ENCODE assay signal across 10 cellular contexts in the genomic region with DNA sequence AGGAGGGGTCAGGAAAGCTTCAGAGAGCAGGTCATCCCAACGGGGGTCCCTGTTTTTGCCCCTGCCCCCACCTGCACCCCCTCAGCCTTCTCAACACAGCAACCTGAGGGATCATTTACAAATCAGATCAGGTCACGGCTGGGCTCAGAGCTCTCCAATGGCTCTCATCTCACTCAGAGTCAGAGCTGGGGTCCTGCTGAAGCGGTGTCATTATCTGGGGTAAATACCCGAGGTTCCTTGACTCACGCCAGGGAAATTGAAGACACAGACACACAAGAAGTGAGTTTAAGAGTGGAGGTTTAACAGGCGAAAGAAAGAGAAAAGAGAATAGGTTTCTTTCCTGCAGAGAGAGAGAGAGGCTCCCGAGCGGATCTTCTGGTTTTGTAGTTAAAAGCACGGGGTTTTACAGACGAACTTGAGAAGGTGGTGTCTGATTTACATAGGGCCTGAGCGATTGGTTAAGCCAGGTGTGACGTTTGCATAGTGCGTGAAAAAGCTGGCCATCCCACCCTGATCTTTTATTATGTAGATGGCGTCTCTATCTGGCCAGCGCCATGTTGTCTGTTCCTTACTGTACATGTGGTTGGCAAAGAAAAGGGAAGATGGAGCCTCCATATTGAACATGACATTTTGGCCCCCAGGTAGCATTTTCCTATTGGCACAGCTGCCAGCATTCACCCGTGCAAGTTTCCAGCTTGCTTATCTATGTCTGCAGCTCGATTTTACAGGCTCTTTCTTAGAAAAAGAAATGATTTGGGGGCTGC. TPM values are rescaled to one million over a fixed set of nuclear protein-coding genes. Genes with fewer than 3 reads are reported as not detected.
DNase-seq lines count a peak whose midpoint lies in the region; ATAC-seq and TF ChIP-seq lines count a peak whose summit lies in the region.
"Had no signal": no experiment of that assay in that cellular context is flagged by ENCODE, and none has a peak within 500 bp of the region (broad histone marks: within the 10 kb centered on the region; RNA-seq: fewer than 3 reads in every experiment).

No MANE protein-coding gene starts in this region.

- TF ChIP-seq CTCF in activated B cell treated with CpG ODN at 0.5 μM for 24 hours (IDR thresholded peaks at IDR 0.05) (no peak), GM10248 (IDR thresholded peaks at IDR 0.05; ENCODE audit: control extremely low read depth, extremely low read depth, low read depth, missing control alignments) (no peak)

- H3K4me3 ChIP-seq in iPS-18c (ENCODE audit: insufficient read depth, low read depth, low read length), result peak overlapping the region; percentile 51; the same call in 1 of the 2 replicates

- no peak for ATAC-seq in activated B cell treated with CpG ODN at 0.5 μM for 24 hours (ENCODE audit: low read depth)
- ATAC-seq: left lobe of liver had no signal

- TF ChIP-seq POLR2A in erythroblast (IDR thresholded peaks at IDR 0.05; ENCODE audit: low read length), result no peak

- intact Hi-C loops in activated B cell treated with CpG ODN at 0.5 μM for 24 hours (cut with micrococcal nuclease), result loop anchor here (5.0 kb wide), 1 partner anchor 547 kb away; the partner anchor contains the start of gene LYRM9

- H3K4me1 Mint-ChIP-seq in activated B cell treated with CpG ODN at 0.5 μM for 24 hours, result peaks cover 26% of the 10 kb centered on the region

- H3K36me3 Mint-ChIP-seq in activated B cell treated with CpG ODN at 0.5 μM for 24 hours (ENCODE audit: low read depth), result no peaks in the 10 kb centered on the region

- H3K27ac Mint-ChIP-seq in activated B cell treated with CpG ODN at 0.5 μM for 24 hours, result peak overlapping the region; percentile 41

- POLR2A ChIA-PET in activated B cell treated with CpG ODN at 0.5 μM for 24 hours (lab: Charles Lee), result no interaction called here
- POLR2A ChIA-PET in GM10248 (lab: Yijun Ruan, JAX), result no interaction called here

- H3K9me3 Mint-ChIP-seq in activated B cell treated with CpG ODN at 0.5 μM for 24 hours, result no peaks in the 10 kb centered on the region

- CTCF ChIA-PET in activated B cell treated with CpG ODN at 0.5 μM for 24 hours (lab: Charles Lee) (interaction anchor here (1.1 to 2.3 kb wide), 2 partner anchors 12 to 109 kb away, joined by 3 to 10 read pairs; no protein-coding TSS in a partner anchor), GM10248 (lab: Yijun Ruan, JAX) (interaction anchor here (1.0 to 3.0 kb wide), 10 partner anchors 9 to 309 kb away, joined by 3 to 17 read pairs (median 3); no protein-coding TSS in a partner anchor)

- H3K27me3 Mint-ChIP-seq in activated B cell treated with CpG ODN at 0.5 μM for 24 hours, result no peaks in the 10 kb centered on the region

- peak overlapping the region; percentile 38 for H3K4me3 Mint-ChIP-seq in activated B cell treated with CpG ODN at 0.5 μM for 24 hours

- H3K9me3 ChIP-seq in iPS-18c (ENCODE audit: control insufficient read depth, insufficient read depth, low read length), result no peaks in the 10 kb centered on the region

- peak; percentile 91 for DNase-seq in NCI-H1105 treated with DMSO at 0.1 percent for 48 hours (lab: John Stamatoyannopoulos, UW)
- no peak for DNase-seq in activated B cell treated with CpG ODN at 0.5 μM for 24 hours
- peak; percentile 79 for DNase-seq in putamen (ENCODE audit: low spot score)
- no peak for DNase-seq in activated CD4-positive, alpha-beta T cell treated with anti-CD3 and anti-CD28 coated beads, Interleukin-2, amount 50 U/mL, for 1 hour
- DNase-seq in GM10248 (ENCODE audit: extremely low spot score), result no peak
- no peak for DNase-seq in A172 (ENCODE audit: low spot score)
- DNase-seq in erythroblast (lab: John Stamatoyannopoulos, UW), result no peak
- DNase-seq: NCI-H524 treated with DMSO at 0.1 percent for 48 hours had no signal

RNA-seq across cellular contexts. Expression of gene WSB1, which starts 51.4 kb away (rescaled TPM):
- total RNA-seq in activated B cell treated with CpG ODN at 0.5 μM for 24 hours, result 115 and 125 TPM in 2 replicates
- 50.5 and 81.1 TPM in 2 replicates for total RNA-seq in A172 (2014; rRNA removed; shearing (Covaris generic))

Comparison
In these comparisons a context has a peak if more than half of its experiments do, and no peak if none do; other contexts are left out.
1. DNase-seq: peak in NCI-H1105 treated with DMSO at 0.1 percent for 48 hours (single experiment) and putamen (single experiment); none in activated B cell treated with CpG ODN at 0.5 μM for 24 hours (single experiment), activated CD4-positive, alpha-beta T cell treated with anti-CD3 and anti-CD28 coated beads, Interleukin-2, amount 50 U/mL, for 1 hour (single experiment), GM10248 (single experiment), A172 (single experiment) and erythroblast (0 of 2).